Comparison of ENCODE assay signal across 8 cellular contexts in the genomic region with DNA sequence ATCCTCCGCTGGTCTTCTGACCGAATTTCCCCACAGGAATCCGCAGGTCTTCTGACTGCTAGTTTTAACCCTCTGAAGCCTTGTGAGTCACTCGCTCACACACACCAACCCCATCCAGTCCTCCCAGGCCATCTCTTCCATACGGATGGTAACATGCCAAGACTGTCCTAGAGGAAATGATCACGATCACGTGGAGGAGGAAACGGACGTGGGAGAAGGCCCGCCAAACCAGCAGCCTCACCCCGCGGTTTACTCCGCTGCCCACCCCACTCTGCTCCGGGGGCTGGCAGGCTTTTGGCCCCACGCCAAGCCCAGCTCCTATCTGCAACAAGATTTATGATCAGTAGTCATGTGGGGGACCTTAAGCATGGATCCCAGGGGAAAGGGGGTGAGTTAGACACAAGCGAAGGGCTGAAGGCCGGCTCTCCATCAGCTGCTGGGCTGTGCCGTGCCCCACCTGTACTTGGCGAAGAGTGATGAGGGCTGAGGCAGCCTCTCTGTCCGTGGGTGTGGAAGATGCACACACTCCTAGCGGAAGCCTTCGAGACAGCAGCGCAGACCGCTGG. TPM values are rescaled to one million over a fixed set of nuclear protein-coding genes. Genes with fewer than 3 reads are reported as not detected.
DNase-seq lines count a peak whose midpoint lies in the region; ATAC-seq and FAIRE-seq lines count a peak whose summit lies in the region.

No MANE protein-coding gene starts in this region.

- peaks cover 21% of the 10 kb centered on the region for H3K4me1 ChIP-seq in neuron (ENCODE audit: insufficient read depth, low read length)

- DNase-seq in Kasumi-1 (lab: John Stamatoyannopoulos, UW) (peak; percentile 67 to 82), T1000 (lab: John Stamatoyannopoulos, UW) (peak; percentile 85), retina (no peak)

- H3K36me3 ChIP-seq in neuron (ENCODE audit: insufficient read depth, low read length), result peaks cover 39% of the 10 kb centered on the region

- ATAC-seq in esophagus mucosa (peak; percentile 44), GM21360 (IDR thresholded peaks at IDR 0.05; ENCODE audit: unreplicated experiment) (no peak), GM19351 (IDR thresholded peaks at IDR 0.05; ENCODE audit: unreplicated experiment) (no peak)

- H3K4me3 ChIP-seq in neuron (ENCODE audit: low read length), result peak overlapping the region; percentile 72

- no peak overlapping the region for H2AFZ ChIP-seq in neuron (ENCODE audit: low read depth, low read length)

- no peaks in the 10 kb centered on the region for H3K27me3 ChIP-seq in neuron (ENCODE audit: insufficient read depth, low read length)

- H3K9me3 ChIP-seq in neuron (ENCODE audit: low read length), result no peaks in the 10 kb centered on the region

- FAIRE-seq in G401.6 (lab: Jason Lieb, UNC), result peak; percentile 42

RNA-seq across cellular contexts. Expression of gene FAAP100, which starts 1.5 kb away (rescaled TPM):
- total RNA-seq in esophagus mucosa, result 16.3 TPM

RNA-seq across cellular contexts. Expression of gene FSCN2, which starts 25.5 kb away (rescaled TPM):
- 0.76 TPM for total RNA-seq in esophagus mucosa

RNA-seq across cellular contexts. Expression of gene ACTG1, which starts 41.1 kb away (rescaled TPM):
- 4,027 TPM for total RNA-seq in esophagus mucosa
